16 cellular contexts compared by ENCODE assay signal in the genomic region with DNA sequence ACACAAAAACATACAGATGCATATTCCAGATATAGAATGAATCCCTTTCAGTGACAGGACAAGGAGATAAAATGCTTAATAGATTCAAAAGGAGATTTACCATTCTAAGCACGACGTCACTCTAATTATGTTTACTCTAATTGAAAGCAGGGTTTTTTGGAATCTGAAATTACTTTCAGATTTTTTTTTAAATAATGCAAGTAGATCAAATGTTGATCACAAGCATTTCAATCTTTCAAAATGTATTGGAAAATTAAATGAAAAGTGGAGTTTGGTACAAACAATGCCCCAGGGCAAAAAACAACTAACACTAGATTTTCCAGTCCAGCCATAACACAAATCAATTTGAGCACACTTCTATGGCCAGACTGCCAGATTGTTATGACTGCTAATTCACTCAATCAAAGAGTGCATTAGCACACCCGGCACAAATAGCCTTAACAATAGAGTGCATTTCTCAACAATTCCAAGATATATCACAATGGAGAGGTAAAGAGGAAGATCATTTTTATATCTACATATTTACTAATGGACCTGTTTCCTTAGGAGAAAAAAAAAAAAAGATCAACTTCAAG.
"Had no signal": no experiment of that assay in that cellular context is flagged by ENCODE, and none has a peak within 500 bp of the region (broad histone marks: within the 10 kb centered on the region; RNA-seq: fewer than 3 reads in every experiment).

No MANE protein-coding gene starts in this region.

- H3K9me3 Mint-ChIP-seq: natural killer cell; stimulated activated naive B cell treated with anti-CD40 and anti-IgM and Interleukin-4, amounts not matched to agents 10 μg/mL and 1 μg/mL and 100 μg/mL, for 72 hours had no signal

- H3K4me3 Mint-ChIP-seq: activated naive CD8-positive, alpha-beta T cell; natural killer cell; stimulated activated naive B cell treated with anti-CD40 and anti-IgM and Interleukin-4, amounts not matched to agents 10 μg/mL and 1 μg/mL and 100 μg/mL, for 72 hours had no signal

- ATAC-seq: natural killer cell; stimulated activated naive B cell treated with anti-CD40 and anti-IgM and Interleukin-4, amounts not matched to agents 10 μg/mL and 1 μg/mL and 100 μg/mL, for 72 hours had no signal

- H3K27ac Mint-ChIP-seq: activated naive CD8-positive, alpha-beta T cell; natural killer cell; stimulated activated naive B cell treated with anti-CD40 and anti-IgM and Interleukin-4, amounts not matched to agents 10 μg/mL and 1 μg/mL and 100 μg/mL, for 72 hours had no signal

- DNase-seq: activated CD4-positive, alpha-beta T cell treated with anti-CD3 and anti-CD28 coated beads, Interleukin-2, amount 50 U/mL, for 1 hour; activated CD8-positive, alpha-beta memory T cell treated with anti-CD3 and anti-CD28 coated beads for 24 hours; activated gamma-delta T cell treated with Interleukin-2 at 50 U/mL for 16 hours; amniotic stem cell; central memory CD4-positive, alpha-beta T cell; effector CD8-positive, alpha-beta T cell; foreskin fibroblast; kidney glomerular epithelial cell; mesenchymal stem cell; natural killer cell; occipital lobe; stimulated activated CD4-positive, alpha-beta T cell treated with anti-CD3 and anti-CD28 coated beads, Interleukin-4, amount 100 ng/mL, for 1 hour; stimulated activated naive B cell treated with anti-CD40 and anti-IgM and Interleukin-4, amounts not matched to agents 10 μg/mL and 1 μg/mL and 100 μg/mL, for 72 hours; tibial artery; uterus had no signal
